ENCODE assay signal across 8 cellular contexts in genomic region chrX:103687073-103687695, GRCh38. TPM values are rescaled to one million over a fixed set of nuclear protein-coding genes. Genes with fewer than 3 reads are reported as not detected.
DNase-seq lines count a peak whose midpoint lies in the region; ATAC-seq, FAIRE-seq and TF ChIP-seq lines count a peak whose summit lies in the region.

No MANE protein-coding gene starts in this region.

- H3K27ac Mint-ChIP-seq in immature natural killer cell, result no peak overlapping the region

- peak overlapping the region; percentile 83 for H2AFZ ChIP-seq in GM12878 (ENCODE audit: control insufficient read depth, low read depth, low read length)

- no peak for TF ChIP-seq RAD21 in GM12878 (IDR thresholded peaks at IDR 0.05; ENCODE audit: insufficient read depth, low read depth, low read length)

- in situ Hi-C loops in GM12878 (cut with MboI), result loop anchor here (10.0 kb wide), 1 partner anchor 468 kb away; the partner anchor contains the start of gene SLC25A53

- H3K36me3 ChIP-seq in GM12878 (ENCODE audit: control insufficient read depth in 2 of 2, insufficient read depth in 2 of 2, low read length in 1 of 2) (0 out of 4 replicates have a peak, but pooled peaks cover 0 to 3% of the 10 kb centered on the region in 2 experiments), small intestine (ENCODE audit: control insufficient read depth in 2 of 2, insufficient read depth in 2 of 2, low read length in 2 of 2) (peaks cover 0 to 4% of the 10 kb centered on the region in 2 donors)

- CTCF ChIA-PET in GM12878 (lab: Yijun Ruan, JAX), result interaction anchor here (0.6 kb wide), 1 partner anchor 121 kb away, joined by 3 read pairs; no protein-coding TSS in a partner anchor

- intact Hi-C loops in GM12878 (cut with micrococcal nuclease; ENCODE audit: unreplicated experiment), result loop anchor here (1.0 to 5.0 kb wide), 2 partner anchors 58 to 425 kb away; partner anchors contain the start of gene ZCCHC18

- H3K4me1 Mint-ChIP-seq in immature natural killer cell, result peaks cover 3 to 10% of the 10 kb centered on the region in 2 donors

- no peak for TF ChIP-seq EP300 in GM12878 (IDR thresholded peaks at IDR 0.05; ENCODE audit: borderline replicate concordance in 1 of 2, control insufficient read depth in 1 of 2, low read depth in 2 of 2, low read length in 2 of 2)

- BruUV-seq in GM12878 (replicated peaks; lab: Mats Ljungman, UMichigan), result TSS peak; percentile 72

- H3K27me3 Mint-ChIP-seq in immature natural killer cell (ENCODE audit: low read depth in 3 of 3), result no peaks in the 10 kb centered on the region

- peaks cover 0 to 5% (median 0%) of the 10 kb centered on the region in 3 donors for H3K36me3 Mint-ChIP-seq in immature natural killer cell

- H3K9ac ChIP-seq in GM12878 (ENCODE audit: control insufficient read depth, insufficient read depth, low read length), result peak overlapping the region; percentile 83

- H3K4me2 ChIP-seq in GM12878 (ENCODE audit: control insufficient read depth, insufficient read depth), result peak overlapping the region; percentile 67; the same call in 1 of the 2 replicates

- peak overlapping the region; percentile 73; the same call in 1 of the 2 replicates for H3K4me3 ChIP-seq in GM12878
- peak overlapping the region; percentile 53 to 60 for H3K4me3 ChIP-seq in small intestine (ENCODE audit: low read depth in 1 of 2, low read length in 2 of 2)

- TF ChIP-seq POLR2A in GM12878 (IDR thresholded peaks at IDR 0.05; ENCODE audit: low read depth, low read length), result peak; percentile 90

- no peak overlapping the region for H3K4me3 Mint-ChIP-seq in immature natural killer cell

- no peaks in the 10 kb centered on the region for H4K20me1 ChIP-seq in GM12878 (ENCODE audit: control insufficient read depth, insufficient read depth)

- no peaks in the 10 kb centered on the region for H3K9me3 Mint-ChIP-seq in immature natural killer cell

- 26% methylated on average over 37 of the region's 40 CpGs for WGBS in GM12878 (ENCODE audit: insufficient coverage, insufficient replicate concordance, low lambda C conversion rate, missing lambda C conversion rate)
- WGBS in small intestine, 3 donors, result 0 to 33% (median 16%) methylated on average over 29 to 40 of the region's 40 CpGs

- peak; percentile 49 for DNase-seq in NCI-H1694 (lab: John Stamatoyannopoulos, UW)
- peak; percentile 81 for DNase-seq in T1000 (lab: John Stamatoyannopoulos, UW)
- DNase-seq in GM12878 (ENCODE audit: low read depth, low spot score), result no peak
- peak; percentile 86 to 89 (median 89) for DNase-seq in immature natural killer cell
- peak; percentile 75 for DNase-seq in small intestine
- DNase-seq in SK-N-DZ (ENCODE audit: low spot score), result no peak

- SMC1A ChIA-PET in GM12878 (lab: Charles Lee; ENCODE audit: uncharacterized antibody, unreplicated experiment), result no interaction called here

- H3K27ac ChIP-seq in GM12878 (ENCODE audit: control insufficient read depth, insufficient read depth) (peak overlapping the region; percentile 91), small intestine (ENCODE audit: low read depth in 1 of 2, low read length in 1 of 2) (peak overlapping the region; percentile 86 to 99)

- H3K9me3 ChIP-seq in GM12878 (replicated peaks; ENCODE audit: control insufficient read depth, insufficient read depth, low read length), result no peaks in the 10 kb centered on the region; the same call in 2 of the 3 replicates
- no peaks in the 10 kb centered on the region for H3K9me3 ChIP-seq in small intestine (ENCODE audit: control insufficient read depth, low read depth)

- no peak for FAIRE-seq in GM12878 (lab: Jason Lieb, UNC)
- FAIRE-seq in small intestine (lab: Jason Lieb, UNC), result peak; percentile 30

- H3K27me3 ChIP-seq in GM12878 (replicated peaks in 1 of 2; ENCODE audit: control insufficient read depth in 2 of 2, insufficient read depth in 2 of 2, low read length in 1 of 2) (no peaks in the 10 kb centered on the region), small intestine (ENCODE audit: control insufficient read depth in 2 of 2, insufficient read depth in 2 of 2, low read length in 2 of 2) (no peaks in the 10 kb centered on the region)

- RAD21 ChIA-PET in GM12878 (lab: Charles Lee; ENCODE audit: unreplicated experiment), result no interaction called here

- ATAC-seq in GM18499 (IDR thresholded peaks at IDR 0.05; ENCODE audit: insufficient read depth, unreplicated experiment) (peak; percentile 18), HG02763 (IDR thresholded peaks at IDR 0.05; ENCODE audit: unreplicated experiment) (peak; percentile 54), GM12878 (peak; percentile 86)

- H3K4me1 ChIP-seq in GM12878 (ENCODE audit: control insufficient read depth, insufficient read depth, low read length) (no peaks in the 10 kb centered on the region), small intestine (ENCODE audit: control insufficient read depth in 2 of 2, insufficient read depth in 1 of 2, low read depth in 1 of 2, low read length in 1 of 2) (no peaks in the 10 kb centered on the region)

- peak; percentile 26 to 40 (median 26); a peak in 3 of 6 replicates for TF ChIP-seq CTCF in GM12878 (IDR thresholded peaks at IDR 0.05 in 2 of 3, conservative IDR thresholded peaks at IDR 0.05 in 1 of 3; ENCODE audit: control insufficient read depth in 2 of 3, extremely low read depth in 1 of 3, insufficient read depth in 1 of 3, low read depth in 3 of 3, low read length in 3 of 3)

- H3K79me2 ChIP-seq in GM12878 (ENCODE audit: control insufficient read depth, insufficient read depth, low read length), result peaks cover 26% of the 10 kb centered on the region

- POLR2A ChIA-PET in GM12878 (lab: Charles Lee), result interaction anchor here (0.7 kb wide), 3 partner anchors 57 to 708 kb away, joined by 4 to 5 read pairs (median 5); no protein-coding TSS in a partner anchor

RNA-seq across cellular contexts. Expression of gene MORF4L2, which starts 0.7 kb away (rescaled TPM):
- total RNA-seq in GM12878 (2013; cell fraction: nucleolus; rRNA removed), result 77.3 and 78.7 TPM in 2 replicates
- 121 and 154 TPM in 2 replicates for total RNA-seq in GM12878 (2014; rRNA removed)
- total RNA-seq in GM12878 (2014; rRNA removed; fragmentation: Illumina TruSeq; extraction: Trizol), result 188 and 189 TPM in 2 replicates
- total RNA-seq in GM12878 (2021), result 154 and 167 TPM in 2 replicates
- polyA plus RNA-seq in GM12878 (2011; ENCODE audit: low read depth), result 132 TPM
- polyA plus RNA-seq in GM12878 (2011; rRNA removed), result 246 and 326 TPM in 2 replicates
- 119 and 165 TPM in 2 replicates for polyA plus RNA-seq in GM12878 (2011; cell fraction: cytosol; rRNA removed)
- polyA plus RNA-seq in GM12878 (2011; cell fraction: nucleus; rRNA removed), result 97.3 and 98.7 TPM in 2 replicates
- 155 and 156 TPM in 2 replicates for polyA plus RNA-seq in GM12878 (2012)
- polyA plus RNA-seq in GM12878 (2014; fragmentation: Illumina TruSeq; extraction: Trizol), result 311 and 381 TPM in 2 replicates
- polyA plus RNA-seq in GM12878 (2014; fragmentation: Nextera tagmentation; extraction: Ambion mirVana), result 100 to 1,000 TPM; 118 to 235 TPM
- polyA plus RNA-seq in GM12878 (2014; rRNA removed), result 119 and 150 TPM in 2 replicates
- polyA plus RNA-seq in GM12878 (2016; fragmentation: Nextera tagmentation; extraction: Ambion mirVana), result 100 to 1,000 TPM; 210 to 215 TPM
- polyA minus RNA-seq in GM12878 (2011; rRNA and poly(A)+ RNA removed), result 76.2 and 86.8 TPM in 2 replicates
- polyA minus RNA-seq in GM12878 (2011; cell fraction: cytosol; rRNA and poly(A)+ RNA removed), result 43.0 and 44.2 TPM in 2 replicates
- polyA minus RNA-seq in GM12878 (2011; cell fraction: nucleus; rRNA and poly(A)+ RNA removed), result 24.2 and 27.3 TPM in 2 replicates
- polyA plus RNA-seq in immature natural killer cell, result 10 to 100 TPM; 55.3 to 76.9 (median 67.8) TPM
- 100 to 1,000 TPM; 195 to 313 (median 203) TPM for polyA plus RNA-seq in small intestine
- polyA plus RNA-seq in SK-N-DZ (2014; cell fraction: cytosol; rRNA removed), result 893 and 1,065 TPM in 2 replicates
- 519 and 539 TPM in 2 replicates for polyA plus RNA-seq in SK-N-DZ (2014; cell fraction: nucleus; rRNA removed)

RNA-seq across cellular contexts. Expression of gene TMEM31, which starts 23.5 kb away (rescaled TPM):
- total RNA-seq in GM12878 (2013; cell fraction: nucleolus; rRNA removed), result not detected in 2 replicates
- total RNA-seq in GM12878 (2014; rRNA removed) (not detected in 2 replicates), GM12878 (2014; rRNA removed; fragmentation: Illumina TruSeq; extraction: Trizol) (not detected in 2 replicates), GM12878 (2021) (not detected in 2 replicates)
- polyA plus RNA-seq in GM12878 (2011; ENCODE audit: low read depth), result not detected
- polyA plus RNA-seq in GM12878 (2011; rRNA removed) (0.13 TPM in 1 of 2 replicates, not detected in the other), GM12878 (2014; fragmentation: Illumina TruSeq; extraction: Trizol) (0.18 TPM in 1 of 2 replicates, not detected in the other), GM12878 (2014; fragmentation: Nextera tagmentation; extraction: Ambion mirVana) (not detected), GM12878 (2014; rRNA removed) (not detected in 2 replicates), GM12878 (2016; fragmentation: Nextera tagmentation; extraction: Ambion mirVana) (not detected), immature natural killer cell (not detected), small intestine (not detected)
- polyA plus RNA-seq in GM12878 (2011; cell fraction: cytosol; rRNA removed), result 0.09 TPM in 1 of 2 replicates, not detected in the other
- not detected in 2 replicates for polyA plus RNA-seq in GM12878 (2011; cell fraction: nucleus; rRNA removed)
- polyA plus RNA-seq in GM12878 (2012), result 0.29 TPM in 1 of 2 replicates, not detected in the other
- not detected in 2 replicates for polyA minus RNA-seq in GM12878 (2011; rRNA and poly(A)+ RNA removed)
- not detected in 2 replicates for polyA minus RNA-seq in GM12878 (2011; cell fraction: cytosol; rRNA and poly(A)+ RNA removed)
- not detected in 2 replicates for polyA minus RNA-seq in GM12878 (2011; cell fraction: nucleus; rRNA and poly(A)+ RNA removed)
- 0.51 and 0.74 TPM in 2 replicates for polyA plus RNA-seq in SK-N-DZ (2014; cell fraction: cytosol; rRNA removed)
- polyA plus RNA-seq in SK-N-DZ (2014; cell fraction: nucleus; rRNA removed), result 0.37 TPM in 1 of 2 replicates, not detected in the other

RNA-seq across cellular contexts. Expression of gene TCEAL1, which starts 58.4 kb away (rescaled TPM):
- 4.4 and 5.4 TPM in 2 replicates for total RNA-seq in GM12878 (2013; cell fraction: nucleolus; rRNA removed)
- 14.0 and 17.5 TPM in 2 replicates for total RNA-seq in GM12878 (2014; rRNA removed)
- total RNA-seq in GM12878 (2014; rRNA removed; fragmentation: Illumina TruSeq; extraction: Trizol), result 16.3 and 17.0 TPM in 2 replicates
- 10.1 and 12.5 TPM in 2 replicates for total RNA-seq in GM12878 (2021)
- polyA plus RNA-seq in GM12878 (2011; ENCODE audit: low read depth), result 11.7 TPM
- 15.7 and 25.7 TPM in 2 replicates for polyA plus RNA-seq in GM12878 (2011; rRNA removed)
- 9.0 and 11.7 TPM in 2 replicates for polyA plus RNA-seq in GM12878 (2011; cell fraction: cytosol; rRNA removed)
- 8.2 and 10.6 TPM in 2 replicates for polyA plus RNA-seq in GM12878 (2011; cell fraction: nucleus; rRNA removed)
- polyA plus RNA-seq in GM12878 (2012), result 11.4 and 13.6 TPM in 2 replicates
- polyA plus RNA-seq in GM12878 (2014; fragmentation: Illumina TruSeq; extraction: Trizol), result 20.4 and 20.5 TPM in 2 replicates
- polyA plus RNA-seq in GM12878 (2014; fragmentation: Nextera tagmentation; extraction: Ambion mirVana), result 10 to 100 TPM; 19.0 to 24.3 TPM
- 16.6 and 16.7 TPM in 2 replicates for polyA plus RNA-seq in GM12878 (2014; rRNA removed)
- 10 to 100 TPM; 20.9 to 21.4 TPM for polyA plus RNA-seq in GM12878 (2016; fragmentation: Nextera tagmentation; extraction: Ambion mirVana)
- 1.6 and 4.6 TPM in 2 replicates for polyA minus RNA-seq in GM12878 (2011; rRNA and poly(A)+ RNA removed)
- 1.9 and 2.4 TPM in 2 replicates for polyA minus RNA-seq in GM12878 (2011; cell fraction: cytosol; rRNA and poly(A)+ RNA removed)
- 1.4 and 1.6 TPM in 2 replicates for polyA minus RNA-seq in GM12878 (2011; cell fraction: nucleus; rRNA and poly(A)+ RNA removed)
- polyA plus RNA-seq in immature natural killer cell, result 10 to 100 TPM; 19.7 to 31.2 (median 21.3) TPM
- 10 to 100 TPM; 17.9 to 33.0 (median 23.2) TPM for polyA plus RNA-seq in small intestine
- polyA plus RNA-seq in SK-N-DZ (2014; cell fraction: cytosol; rRNA removed), result 48.9 and 57.5 TPM in 2 replicates
- polyA plus RNA-seq in SK-N-DZ (2014; cell fraction: nucleus; rRNA removed), result 60.0 and 69.5 TPM in 2 replicates

Comparison
In these comparisons a context has a peak if more than half of its experiments do, and no peak if none do; other contexts are left out.
1. ATAC-seq: peak in every context shown above with its lines; median percentile 86 in GM12878; 54 in HG02763; 18 in GM18499.
2. DNase-seq: peak in NCI-H1694 (single experiment), T1000 (single experiment), immature natural killer cell (3 of 3) and small intestine (single experiment); none in GM12878 (single experiment) and SK-N-DZ (single experiment).